In genomic region chr20:38173237-38174156, GRCh38 we compare ENCODE assay signal across 11 cellular contexts. TPM values are rescaled to one million over a fixed set of nuclear protein-coding genes. Genes with fewer than 3 reads are reported as not detected.
DNase-seq lines count a peak whose midpoint lies in the region; ATAC-seq, FAIRE-seq and TF ChIP-seq lines count a peak whose summit lies in the region.
"Had no signal": no experiment of that assay in that cellular context is flagged by ENCODE, and none has a peak within 500 bp of the region (broad histone marks: within the 10 kb centered on the region; RNA-seq: fewer than 3 reads in every experiment).

No MANE protein-coding gene starts in this region.

- TF ChIP-seq RAD21 in GM12878 (IDR thresholded peaks at IDR 0.05; ENCODE audit: insufficient read depth, low read depth, low read length), result no peak

- H3K27me3 ChIP-seq in ACC112 (ENCODE audit: insufficient read depth, low read length), result no peaks in the 10 kb centered on the region
- H3K27me3 ChIP-seq in GM12878 (replicated peaks in 1 of 2; ENCODE audit: control insufficient read depth in 2 of 2, insufficient read depth in 2 of 2, low read length in 1 of 2), result no peaks in the 10 kb centered on the region; a peak in 2 of 4 replicates
- no peaks in the 10 kb centered on the region for H3K27me3 ChIP-seq in suprapubic skin

- H3K36me3 ChIP-seq in ACC112 (ENCODE audit: insufficient read depth, low read length) (no peaks in the 10 kb centered on the region), GM12878 (ENCODE audit: control insufficient read depth in 2 of 2, insufficient read depth in 2 of 2, low read length in 1 of 2) (no peaks in the 10 kb centered on the region), suprapubic skin (no peaks in the 10 kb centered on the region), kidney (ENCODE audit: control insufficient read depth in 1 of 2, insufficient read depth in 2 of 2, low read length in 2 of 2) (no peaks in the 10 kb centered on the region)

- RAD21 ChIA-PET in GM12878 (lab: Charles Lee; ENCODE audit: unreplicated experiment), result interaction anchor here (1.1 to 1.4 kb wide), 4 partner anchors 45 to 98 kb away, joined by 3 to 4 read pairs (median 3); no protein-coding TSS in a partner anchor

- DNase-seq in HS-27A (ENCODE audit: low read depth) (peak; percentile 93), GM12878 (ENCODE audit: low read depth, low spot score) (no peak), kidney tubule cell (ENCODE audit: low spot score) (peak; percentile 87), suprapubic skin (ENCODE audit: low spot score in 2 of 2) (no peak), NCI-H524 (lab: John Stamatoyannopoulos, UW) (no peak), kidney (no peak)
- no peak for DNase-seq in activated naive CD4-positive, alpha-beta T cell (lab: John Stamatoyannopoulos, UW)
- DNase-seq: NCI-H1092; stimulated activated naive B cell treated with anti-CD40 and anti-IgM and Interleukin-4, amounts not matched to agents 10 μg/mL and 1 μg/mL and 100 μg/mL, for 72 hours had no signal

- POLR2A ChIA-PET in GM12878 (lab: Charles Lee), result no interaction called here

- H3K4me3 ChIP-seq in ACC112 (ENCODE audit: low read depth, low read length), result no peak overlapping the region
- H3K4me3 ChIP-seq in GM12878, result no peak overlapping the region
- no peak overlapping the region for H3K4me3 ChIP-seq in suprapubic skin
- H3K4me3 ChIP-seq in kidney (ENCODE audit: low read length in 2 of 2), result no peak overlapping the region

- CTCF ChIA-PET in GM12878 (lab: Yijun Ruan, JAX), result interaction anchor here (0.5 to 3.2 kb wide), 6 partner anchors 47 to 610 kb away, joined by 3 to 20 read pairs (median 4); no protein-coding TSS in a partner anchor

- peak overlapping the region; percentile 35 for H3K27ac ChIP-seq in ACC112 (ENCODE audit: low read depth, low read length)
- H3K27ac ChIP-seq in GM12878 (ENCODE audit: control insufficient read depth, insufficient read depth), result no peak overlapping the region
- H3K27ac ChIP-seq in suprapubic skin, result no peak overlapping the region
- no peak overlapping the region for H3K27ac ChIP-seq in kidney (ENCODE audit: low read depth in 2 of 2, low read length in 2 of 2)

- no peaks in the 10 kb centered on the region for H3K79me2 ChIP-seq in ACC112 (ENCODE audit: control insufficient read depth, insufficient read depth, low read length, unreplicated experiment)
- no peaks in the 10 kb centered on the region for H3K79me2 ChIP-seq in GM12878 (ENCODE audit: control insufficient read depth, insufficient read depth, low read length)

- TF ChIP-seq CTCF in GM12878 (IDR thresholded peaks at IDR 0.05 in 2 of 3, conservative IDR thresholded peaks at IDR 0.05 in 1 of 3; ENCODE audit: control insufficient read depth in 2 of 3, extremely low read depth in 1 of 3, insufficient read depth in 1 of 3, low read depth in 3 of 3, low read length in 3 of 3), result no peak
- no peak for TF ChIP-seq CTCF in suprapubic skin (IDR thresholded peaks at IDR 0.05)
- TF ChIP-seq CTCF in kidney (IDR thresholded peaks at IDR 0.05; ENCODE audit: borderline replicate concordance, extremely low read depth, insufficient read depth), result no peak

- BruUV-seq in GM12878 (replicated peaks; lab: Mats Ljungman, UMichigan), result no TSS peak

- no peaks in the 10 kb centered on the region for H4K20me1 ChIP-seq in GM12878 (ENCODE audit: control insufficient read depth, insufficient read depth)

- WGBS in GM12878 (ENCODE audit: insufficient coverage, insufficient replicate concordance, low lambda C conversion rate, missing lambda C conversion rate), result 57% methylated on average over 14 of the region's 14 CpGs
- 53% methylated on average over 14 of the region's 14 CpGs for WGBS in suprapubic skin

- in situ Hi-C loops in GM12878 (cut with MboI), result loop anchor here (25.0 kb wide), 1 partner anchor 111 kb away; no protein-coding TSS in a partner anchor

- no peak for FAIRE-seq in GM12878 (lab: Jason Lieb, UNC)
- no peak for FAIRE-seq in kidney (lab: Jason Lieb, UNC)

- intact Hi-C loops in GM12878 (cut with micrococcal nuclease; ENCODE audit: unreplicated experiment), result no loop called here
- intact Hi-C loops in kidney (cut with DNase I), result no loop called here

- H3K9me3 ChIP-seq in GM12878 (replicated peaks; ENCODE audit: control insufficient read depth, insufficient read depth, low read length) (no peaks in the 10 kb centered on the region; the same call in 2 of the 3 replicates), suprapubic skin (no peaks in the 10 kb centered on the region), kidney (ENCODE audit: control insufficient read depth in 1 of 2, low read length in 2 of 2) (no peaks in the 10 kb centered on the region)

- ATAC-seq in GM12878, result no peak
- ATAC-seq: stimulated activated naive B cell treated with anti-CD40 and anti-IgM and Interleukin-4, amounts not matched to agents 10 μg/mL and 1 μg/mL and 100 μg/mL, for 72 hours had no signal

- H2AFZ ChIP-seq in ACC112 (ENCODE audit: low read length, unreplicated experiment) (no peak overlapping the region), GM12878 (ENCODE audit: control insufficient read depth, low read depth, low read length) (no peak overlapping the region)

- H3K4me1 ChIP-seq in ACC112 (ENCODE audit: control insufficient read depth, insufficient read depth, low read length, unreplicated experiment) (peaks cover 35% of the 10 kb centered on the region), GM12878 (ENCODE audit: control insufficient read depth, insufficient read depth, low read length) (peaks cover 14% of the 10 kb centered on the region), suprapubic skin (peaks cover 9% of the 10 kb centered on the region), kidney (ENCODE audit: control insufficient read depth in 1 of 2, insufficient read depth in 1 of 2, low read depth in 1 of 2, low read length in 2 of 2) (peaks cover 0 to 5% of the 10 kb centered on the region in 2 donors)

- SMC1A ChIA-PET in GM12878 (lab: Charles Lee; ENCODE audit: uncharacterized antibody, unreplicated experiment), result interaction anchor here (0.6 to 2.0 kb wide), 5 partner anchors 43 to 136 kb away, joined by 3 to 8 read pairs (median 4); no protein-coding TSS in a partner anchor

- H3K9ac ChIP-seq in GM12878 (ENCODE audit: control insufficient read depth, insufficient read depth, low read length) (no peak overlapping the region), kidney (ENCODE audit: low read length in 2 of 2) (no peak overlapping the region)

- TF ChIP-seq POLR2A in GM12878 (IDR thresholded peaks at IDR 0.05; ENCODE audit: low read depth, low read length) (no peak), suprapubic skin (IDR thresholded peaks at IDR 0.05) (no peak)

- no peak overlapping the region for H3K4me2 ChIP-seq in GM12878 (ENCODE audit: control insufficient read depth, insufficient read depth)

- no peak for TF ChIP-seq EP300 in GM12878 (IDR thresholded peaks at IDR 0.05; ENCODE audit: borderline replicate concordance in 1 of 2, control insufficient read depth in 1 of 2, low read depth in 2 of 2, low read length in 2 of 2)
- no peak for TF ChIP-seq EP300 in suprapubic skin (IDR thresholded peaks at IDR 0.05)

TF ChIP-seq in GM12878, 131 proteins besides CTCF, POLR2A, EP300 and RAD21:
- TF ChIP-seq PKNOX1 (IDR thresholded peaks at IDR 0.05) (peak; percentile 53; the same call in 1 of the 2 replicates), ZNF207 (IDR thresholded peaks at IDR 0.05; ENCODE audit: borderline replicate concordance) (no peak)

RNA-seq across cellular contexts. Expression of gene TGM2, which starts 8.4 kb away (rescaled TPM):
- total RNA-seq in GM12878 (2013; cell fraction: nucleolus; rRNA removed), result 24.2 and 29.7 TPM in 2 replicates
- total RNA-seq in GM12878 (2014; rRNA removed), result 0.85 and 0.87 TPM in 2 replicates
- total RNA-seq in GM12878 (2014; rRNA removed; fragmentation: Illumina TruSeq; extraction: Trizol), result 0.45 and 0.51 TPM in 2 replicates
- 1.2 and 1.8 TPM in 2 replicates for total RNA-seq in GM12878 (2021)
- polyA plus RNA-seq in GM12878 (2011; ENCODE audit: low read depth), result 0.67 TPM
- polyA plus RNA-seq in GM12878 (2011; rRNA removed), result 0.85 and 1.9 TPM in 2 replicates
- 1.6 and 1.8 TPM in 2 replicates for polyA plus RNA-seq in GM12878 (2011; cell fraction: cytosol; rRNA removed)
- polyA plus RNA-seq in GM12878 (2011; cell fraction: nucleus; rRNA removed), result 2.0 and 2.1 TPM in 2 replicates
- polyA plus RNA-seq in GM12878 (2012), result 1.5 and 2.4 TPM in 2 replicates
- 0.30 and 0.54 TPM in 2 replicates for polyA plus RNA-seq in GM12878 (2014; fragmentation: Illumina TruSeq; extraction: Trizol)
- polyA plus RNA-seq in GM12878 (2014; fragmentation: Nextera tagmentation; extraction: Ambion mirVana), result under 1 TPM; 0.11 to 0.16 TPM
- 0.68 and 1.1 TPM in 2 replicates for polyA plus RNA-seq in GM12878 (2014; rRNA removed)
- under 1 TPM; 0.25 to 0.47 TPM for polyA plus RNA-seq in GM12878 (2016; fragmentation: Nextera tagmentation; extraction: Ambion mirVana)
- polyA minus RNA-seq in GM12878 (2011; rRNA and poly(A)+ RNA removed), result 1.4 and 2.0 TPM in 2 replicates
- polyA minus RNA-seq in GM12878 (2011; cell fraction: cytosol; rRNA and poly(A)+ RNA removed), result 1.2 and 1.4 TPM in 2 replicates
- 0.73 and 0.96 TPM in 2 replicates for polyA minus RNA-seq in GM12878 (2011; cell fraction: nucleus; rRNA and poly(A)+ RNA removed)
- 1 to 10 TPM; 1.5 to 6.6 (median 3.8) TPM for total RNA-seq in suprapubic skin
- 611 TPM for total RNA-seq in kidney
- 44.6 TPM for polyA plus RNA-seq in kidney (ENCODE audit: insufficient read depth, low read depth, low replicate concordance)
- polyA plus RNA-seq: neural cell had no signal

Comparison
In these comparisons a context has a peak if more than half of its experiments do, and no peak if none do; other contexts are left out.
1. DNase-seq: peak in HS-27A (single experiment) and kidney tubule cell (single experiment); none in GM12878 (single experiment), suprapubic skin (0 of 2), activated naive CD4-positive, alpha-beta T cell (0 of 4), NCI-H524 (0 of 2) and kidney (single experiment).
2. RNA of gene TGM2, which starts 8.4 kb away (total RNA-seq): 611 TPM in kidney (single experiment); 1.5 to 6.6 TPM in suprapubic skin and 0.45 to 29.7 TPM in GM12878; every median in the first group is over 10 times any median in the second.